ENCODE assay signal across 13 cellular contexts in genomic region chr19:3353493-3353892, GRCh38. TPM values are rescaled to one million over a fixed set of nuclear protein-coding genes. Genes with fewer than 3 reads are reported as not detected.
DNase-seq lines count a peak whose midpoint lies in the region; TF ChIP-seq lines count a peak whose summit lies in the region.
"Had no signal": no experiment of that assay in that cellular context is flagged by ENCODE, and none has a peak within 500 bp of the region (broad histone marks: within the 10 kb centered on the region; RNA-seq: fewer than 3 reads in every experiment).

No MANE protein-coding gene starts in this region.

- H2AFZ ChIP-seq in trophoblast cell (ENCODE audit: insufficient read depth, low read length, poor library complexity): no peak overlapping the region
- H2AFZ ChIP-seq: GM23248 had no signal

- CTCF ChIA-PET in HEK293 (lab: Yijun Ruan, JAX): interaction anchor here (1.1 to 2.6 kb wide), 3 partner anchors 12 to 119 kb away, joined by 3 to 7 read pairs (median 4); no protein-coding TSS in a partner anchor

- TF ChIP-seq CTCF in HEK293 (tag by site-specific recombination; IDR thresholded peaks at IDR 0.05): no peak

- H2BK120ac ChIP-seq in trophoblast cell (ENCODE audit: insufficient read depth, low read length, poor library complexity): no peak overlapping the region

- no peaks in the 10 kb centered on the region; the same call in 1 of the 2 replicates for H3K4me1 ChIP-seq in HEK293 (ENCODE audit: control insufficient read depth, insufficient read depth, low read length)
- H3K4me1 ChIP-seq in trophoblast cell (ENCODE audit: control insufficient read depth in 1 of 2, insufficient read depth in 2 of 2, low read length in 2 of 2): no peaks in the 10 kb centered on the region
- H3K4me1 ChIP-seq: Caco-2 had no signal

- no peak overlapping the region for H3K14ac ChIP-seq in trophoblast cell (ENCODE audit: low read length)

- H3K9me3 ChIP-seq in HEK293 (ENCODE audit: control insufficient read depth, insufficient read depth, low read depth, low read length): no peaks in the 10 kb centered on the region
- H3K9me3 ChIP-seq in trophoblast cell (ENCODE audit: insufficient read depth, low read depth, low read length): peaks cover 8% of the 10 kb centered on the region
- H3K9me3 ChIP-seq: Caco-2, HAP-1 had no signal

- no peak overlapping the region for H4K12ac ChIP-seq in trophoblast cell (ENCODE audit: low read depth, low read length)

- H3K9ac ChIP-seq in trophoblast cell (ENCODE audit: low read length): no peak overlapping the region
- H3K9ac ChIP-seq: BLaER1 treated with 17β-estradiol and CSF1 and Interleukin-3, amounts not matched to agents 10 nM and 100 nM; GM23248 had no signal

- DNase-seq in SK-MEL-5 (ENCODE audit: low read depth, low spot score) (peak; percentile 49), fibroblast of gingiva (ENCODE audit: low read depth) (peak; percentile 57), trophoblast cell (peak; percentile 47 to 72), NCI-H226 (no peak), NCI-H2107 treated with DMSO at 0.1 percent for 48 hours (lab: John Stamatoyannopoulos, UW; ENCODE audit: unreplicated experiment) (no peak)
- DNase-seq: Caco-2; CD4-positive, CD25-positive, alpha-beta regulatory T cell; CD8-positive, alpha-beta memory T cell; GM23248 had no signal

- H3K79me2 ChIP-seq in trophoblast cell (ENCODE audit: control insufficient read depth, insufficient read depth, low read length, poor library complexity): no peaks in the 10 kb centered on the region

- H3K4me2 ChIP-seq in trophoblast cell (ENCODE audit: low read length): no peak overlapping the region
- H3K4me2 ChIP-seq: BLaER1 treated with 17β-estradiol and CSF1 and Interleukin-3, amounts not matched to agents 10 nM and 100 nM had no signal

- in situ Hi-C loops in SK-MEL-5 (cut with HindIII; ENCODE audit: low pct_unique_long_range_greater_than_20kb, low sequenced_read_pairs): no loop called here

- H3K23ac ChIP-seq in trophoblast cell (ENCODE audit: low read length): no peak overlapping the region

- H2AK5ac ChIP-seq in trophoblast cell (ENCODE audit: low read length): no peak overlapping the region

- no peak overlapping the region for H2BK5ac ChIP-seq in trophoblast cell (ENCODE audit: low read depth, low read length, poor library complexity)

- no peaks in the 10 kb centered on the region for H3K79me1 ChIP-seq in trophoblast cell (ENCODE audit: low read length)

- POLR2A ChIA-PET in HEK293 (lab: Yijun Ruan, JAX): interaction anchor here (0.6 kb wide), 1 partner anchor 421 kb away, joined by 3 read pairs; no protein-coding TSS in a partner anchor

- H3K27ac ChIP-seq in HEK293 (ENCODE audit: extremely low read depth, low read depth, low read length) (no peak overlapping the region), trophoblast cell (ENCODE audit: low read depth, low read length) (no peak overlapping the region)
- H3K27ac ChIP-seq: BLaER1 treated with 17β-estradiol and CSF1 and Interleukin-3, amounts not matched to agents 10 nM and 100 nM; GM23248; HL-60 had no signal

- no peak overlapping the region for H4K91ac ChIP-seq in trophoblast cell (ENCODE audit: low read depth, low read length)

- H2BK12ac ChIP-seq in trophoblast cell (ENCODE audit: low read length): no peak overlapping the region

- H3K27me3 ChIP-seq in trophoblast cell (ENCODE audit: insufficient read depth, low read length): peaks cover 25% of the 10 kb centered on the region

- no CpG with 5 or more reads among the region's 5 CpGs for WGBS in trophoblast cell (ENCODE audit: extremely low coverage, insufficient coverage, insufficient read length)

- H3K36me3 ChIP-seq in HEK293 (ENCODE audit: control insufficient read depth in 2 of 2, insufficient read depth in 1 of 2, low read length in 2 of 2) (no peaks in the 10 kb centered on the region), trophoblast cell (ENCODE audit: control insufficient read depth in 1 of 2, insufficient read depth in 2 of 2, low read length in 2 of 2) (no peaks in the 10 kb centered on the region)
- H3K36me3 ChIP-seq: BLaER1 treated with 17β-estradiol and CSF1 and Interleukin-3, amounts not matched to agents 10 nM and 100 nM; HAP-1 had no signal

- H3K4me3 ChIP-seq in HEK293 (ENCODE audit: low read depth, low read length): no peak overlapping the region
- H3K4me3 ChIP-seq in trophoblast cell (ENCODE audit: low read depth, low read length): no peak overlapping the region
- H3K4me3 ChIP-seq: BLaER1 treated with 17β-estradiol and CSF1 and Interleukin-3, amounts not matched to agents 10 nM and 100 nM; GM23248; HAP-1 had no signal

- H4K8ac ChIP-seq in trophoblast cell (ENCODE audit: low read depth, low read length): no peak overlapping the region

- H3K4ac ChIP-seq in trophoblast cell (ENCODE audit: low read depth, low read length): no peak overlapping the region

- H3K18ac ChIP-seq in trophoblast cell (ENCODE audit: low read length): no peak overlapping the region

TF ChIP-seq in HEK293, 187 proteins besides CTCF, POLR2A, EP300 and RAD21:
- TF ChIP-seq, protein P1, sequence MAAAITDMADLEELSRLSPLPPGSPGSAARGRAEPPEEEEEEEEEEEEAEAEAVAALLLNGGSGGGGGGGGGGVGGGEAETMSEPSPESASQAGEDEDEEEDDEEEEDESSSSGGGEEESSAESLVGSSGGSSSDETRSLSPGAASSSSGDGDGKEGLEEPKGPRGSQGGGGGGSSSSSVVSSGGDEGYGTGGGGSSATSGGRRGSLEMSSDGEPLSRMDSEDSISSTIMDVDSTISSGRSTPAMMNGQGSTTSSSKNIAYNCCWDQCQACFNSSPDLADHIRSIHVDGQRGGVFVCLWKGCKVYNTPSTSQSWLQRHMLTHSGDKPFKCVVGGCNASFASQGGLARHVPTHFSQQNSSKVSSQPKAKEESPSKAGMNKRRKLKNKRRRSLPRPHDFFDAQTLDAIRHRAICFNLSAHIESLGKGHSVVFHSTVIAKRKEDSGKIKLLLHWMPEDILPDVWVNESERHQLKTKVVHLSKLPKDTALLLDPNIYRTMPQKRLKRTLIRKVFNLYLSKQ (tag by site-specific recombination; IDR thresholded peaks at IDR 0.05; ENCODE audit: borderline replicate concordance): no peak
- no peak for TF ChIP-seq ZNF561 (tag by site-specific recombination; IDR thresholded peaks at IDR 0.05; ENCODE audit: borderline replicate concordance)
- TF ChIP-seq ZNF629 (tag by site-specific recombination; IDR thresholded peaks at IDR 0.05): no peak
- TF ChIP-seq ZNF544 (tag by site-specific recombination; IDR thresholded peaks at IDR 0.05): no peak
- TF ChIP-seq MZF1 (tag by site-specific recombination; IDR thresholded peaks at IDR 0.05; ENCODE audit: borderline replicate concordance): 0 out of 2 replicates have a peak, but pooled peaks have one; percentile 35
- no peak for TF ChIP-seq RBAK (tag by site-specific recombination; IDR thresholded peaks at IDR 0.05)

RNA-seq across cellular contexts. Expression of gene NFIC, which starts 12.9 kb away (rescaled TPM):
- 4.8 and 5.8 TPM in 2 replicates for total RNA-seq in SK-MEL-5 (2014; rRNA removed; shearing (Covaris generic))
- polyA plus RNA-seq in SK-MEL-5 (2015; cell fraction: cytosol; rRNA removed): 24.4 and 27.1 TPM in 2 replicates
- 4.1 and 4.8 TPM in 2 replicates for polyA plus RNA-seq in SK-MEL-5 (2015; cell fraction: nucleus; rRNA removed)
- polyA plus RNA-seq in trophoblast cell (2013): 5.4 and 6.1 TPM in 2 replicates

Comparison
In these comparisons a context has a peak if more than half of its experiments do, and no peak if none do; other contexts are left out.
1. DNase-seq: peak in SK-MEL-5 (single experiment), fibroblast of gingiva (single experiment) and trophoblast cell (2 of 2); none in NCI-H226 (single experiment) and NCI-H2107 treated with DMSO at 0.1 percent for 48 hours (single experiment).